Comparison of ENCODE assay signal across 9 cellular contexts in the genomic region with DNA sequence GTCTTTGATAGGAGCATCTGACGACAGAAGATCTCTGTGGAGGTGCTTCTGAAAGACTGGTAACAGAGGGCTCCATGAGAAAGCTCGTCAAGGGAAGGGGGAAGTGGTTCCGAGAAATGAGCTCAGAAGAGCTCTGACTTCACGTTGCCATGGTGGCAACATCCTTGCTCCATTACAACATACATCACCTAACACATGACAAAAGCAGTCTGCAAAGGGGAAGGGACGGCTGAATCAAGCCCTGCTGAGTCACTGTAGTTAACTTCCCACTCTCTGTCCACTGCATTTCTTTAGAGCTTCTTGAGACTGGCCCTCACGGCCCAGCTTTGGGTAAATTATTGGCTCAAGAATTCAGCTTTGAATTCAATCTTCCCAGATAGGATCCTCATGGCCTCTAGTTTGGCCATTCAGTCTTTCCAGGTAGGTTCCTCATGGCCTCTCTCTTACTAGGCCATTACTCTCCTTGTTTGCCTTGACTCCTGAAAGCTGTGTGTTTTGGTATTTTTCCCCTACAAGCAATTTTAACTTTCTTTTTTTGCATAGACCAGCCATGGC.
DNase-seq lines count a peak whose midpoint lies in the region; ATAC-seq and TF ChIP-seq lines count a peak whose summit lies in the region.
"Had no signal": no experiment of that assay in that cellular context is flagged by ENCODE, and none has a peak within 500 bp of the region (broad histone marks: within the 10 kb centered on the region; RNA-seq: fewer than 3 reads in every experiment).

No MANE protein-coding gene starts in this region.

- no peaks in the 10 kb centered on the region for H3K27me3 ChIP-seq in RWPE2 (ENCODE audit: insufficient read depth, poor library complexity, severe bottlenecking)
- H3K27me3 ChIP-seq in fibroblast of lung (ENCODE audit: control insufficient read depth, insufficient read depth, low read length), result no peaks in the 10 kb centered on the region
- H3K27me3 ChIP-seq: gastrocnemius medialis had no signal

- no peaks in the 10 kb centered on the region for H3K36me3 Mint-ChIP-seq in Calu3 (ENCODE audit: insufficient read depth, unreplicated experiment)

- H2AFZ ChIP-seq in fibroblast of lung (ENCODE audit: low read length), result no peak overlapping the region

- H3K4me3 ChIP-seq in RWPE2 (ENCODE audit: severe bottlenecking) (no peak overlapping the region), fibroblast of lung (replicated peaks in 1 of 4; ENCODE audit: control extremely low read depth in 1 of 4, insufficient read depth in 1 of 4, low read depth in 3 of 4, low read length in 4 of 4) (no peak overlapping the region)
- H3K4me3 ChIP-seq: gastrocnemius medialis had no signal

- no peak overlapping the region for H3K27ac ChIP-seq in RWPE2 (ENCODE audit: poor library complexity, severe bottlenecking)
- H3K27ac ChIP-seq in fibroblast of lung (ENCODE audit: insufficient read depth, low read length), result no peak overlapping the region

- H3K79me2 ChIP-seq in fibroblast of lung (ENCODE audit: control insufficient read depth, insufficient read depth, low read length), result no peaks in the 10 kb centered on the region

- no peak for TF ChIP-seq CTCF in GM10266 (IDR thresholded peaks at IDR 0.05; ENCODE audit: control insufficient read depth, insufficient read depth, low read depth, missing control alignments)
- no peak for TF ChIP-seq CTCF in RWPE2 (IDR thresholded peaks at IDR 0.05; ENCODE audit: poor library complexity, severe bottlenecking)
- TF ChIP-seq CTCF in fibroblast of lung (conservative IDR thresholded peaks at IDR 0.05 in 1 of 2, IDR thresholded peaks at IDR 0.05 in 1 of 2; ENCODE audit: low read depth in 1 of 2, low read length in 2 of 2), result no peak
- TF ChIP-seq CTCF in Calu3 (IDR thresholded peaks at IDR 0.05; ENCODE audit: unreplicated experiment), result no peak

- no TSS peak for BruUV-seq in Calu3 (replicated peaks; lab: Mats Ljungman, UMichigan)

- no peak overlapping the region for H3K27ac Mint-ChIP-seq in Calu3 (ENCODE audit: unreplicated experiment)

- H4K20me1 ChIP-seq in fibroblast of lung (ENCODE audit: control insufficient read depth, extremely low read depth, insufficient read depth, low read length), result no peaks in the 10 kb centered on the region

- H3K9me3 Mint-ChIP-seq in Calu3 (ENCODE audit: low read depth, unreplicated experiment), result no peaks in the 10 kb centered on the region

- H3K4me2 ChIP-seq in fibroblast of lung (ENCODE audit: extremely low read depth, insufficient read depth, low read length), result no peak overlapping the region

- H3K9me3 ChIP-seq in RWPE2 (ENCODE audit: severe bottlenecking), result no peaks in the 10 kb centered on the region
- no peaks in the 10 kb centered on the region for H3K9me3 ChIP-seq in fibroblast of lung (ENCODE audit: control insufficient read depth, insufficient read depth, low read depth, low read length)
- H3K9me3 ChIP-seq: gastrocnemius medialis had no signal

- H3K27me3 Mint-ChIP-seq in Calu3 (ENCODE audit: unreplicated experiment), result no peaks in the 10 kb centered on the region

- peaks cover 39% of the 10 kb centered on the region for H3K4me1 ChIP-seq in RWPE2 (ENCODE audit: insufficient read depth, poor library complexity, severe bottlenecking)
- no peaks in the 10 kb centered on the region for H3K4me1 ChIP-seq in fibroblast of lung (ENCODE audit: control insufficient read depth, extremely low read depth, insufficient read depth, low read length)

- DNase-seq in GM10266 (ENCODE audit: extremely low spot score), result peak; percentile 21
- no peak for DNase-seq in RWPE2 (ENCODE audit: low spot score)
- peak; percentile 86 to 87 for DNase-seq in fibroblast of lung (ENCODE audit: low read depth in 2 of 2)
- no peak for DNase-seq in sciatic nerve (ENCODE audit: low spot score)
- no peak for DNase-seq in Calu3

- H3K9ac ChIP-seq in fibroblast of lung (ENCODE audit: insufficient read depth, low read length), result no peak overlapping the region

- ATAC-seq in RWPE2 (ENCODE audit: low read depth) (peak; percentile 77), sciatic nerve (peak; percentile 73), HG02678 (IDR thresholded peaks at IDR 0.05; ENCODE audit: unreplicated experiment) (no peak), GM21528 (IDR thresholded peaks at IDR 0.05; ENCODE audit: low FRiP score, unreplicated experiment) (no peak), HG03378 (IDR thresholded peaks at IDR 0.05; ENCODE audit: unreplicated experiment) (no peak)

- H3K4me3 Mint-ChIP-seq in Calu3 (ENCODE audit: low read depth, unreplicated experiment), result no peak overlapping the region

- H3K36me3 ChIP-seq in RWPE2 (ENCODE audit: low read depth), result no peaks in the 10 kb centered on the region
- no peaks in the 10 kb centered on the region for H3K36me3 ChIP-seq in fibroblast of lung (ENCODE audit: control insufficient read depth, insufficient read depth, low read length)
- H3K36me3 ChIP-seq: gastrocnemius medialis had no signal

- intact Hi-C loops in sciatic nerve (cut with DNase I), result loop anchor here (10.0 kb wide), 2 partner anchors 65 to 155 kb away; no protein-coding TSS in a partner anchor
- intact Hi-C loops in Calu3 (cut with micrococcal nuclease; ENCODE audit: unreplicated experiment), result no loop called here

- H3K4me1 Mint-ChIP-seq in Calu3 (ENCODE audit: low read depth, unreplicated experiment), result peaks cover 15% of the 10 kb centered on the region

- CTCF ChIA-PET in Calu3 (lab: Charles Lee), result no interaction called here

Comparison
In these comparisons a context has a peak if more than half of its experiments do, and no peak if none do; other contexts are left out.
1. DNase-seq: peak in GM10266 (single experiment) and fibroblast of lung (2 of 2); none in RWPE2 (single experiment), sciatic nerve (single experiment) and Calu3 (single experiment).
2. ATAC-seq: peak in RWPE2 (single experiment) and sciatic nerve (single experiment); none in HG02678 (single experiment), GM21528 (single experiment) and HG03378 (single experiment).